In the genomic region with DNA sequence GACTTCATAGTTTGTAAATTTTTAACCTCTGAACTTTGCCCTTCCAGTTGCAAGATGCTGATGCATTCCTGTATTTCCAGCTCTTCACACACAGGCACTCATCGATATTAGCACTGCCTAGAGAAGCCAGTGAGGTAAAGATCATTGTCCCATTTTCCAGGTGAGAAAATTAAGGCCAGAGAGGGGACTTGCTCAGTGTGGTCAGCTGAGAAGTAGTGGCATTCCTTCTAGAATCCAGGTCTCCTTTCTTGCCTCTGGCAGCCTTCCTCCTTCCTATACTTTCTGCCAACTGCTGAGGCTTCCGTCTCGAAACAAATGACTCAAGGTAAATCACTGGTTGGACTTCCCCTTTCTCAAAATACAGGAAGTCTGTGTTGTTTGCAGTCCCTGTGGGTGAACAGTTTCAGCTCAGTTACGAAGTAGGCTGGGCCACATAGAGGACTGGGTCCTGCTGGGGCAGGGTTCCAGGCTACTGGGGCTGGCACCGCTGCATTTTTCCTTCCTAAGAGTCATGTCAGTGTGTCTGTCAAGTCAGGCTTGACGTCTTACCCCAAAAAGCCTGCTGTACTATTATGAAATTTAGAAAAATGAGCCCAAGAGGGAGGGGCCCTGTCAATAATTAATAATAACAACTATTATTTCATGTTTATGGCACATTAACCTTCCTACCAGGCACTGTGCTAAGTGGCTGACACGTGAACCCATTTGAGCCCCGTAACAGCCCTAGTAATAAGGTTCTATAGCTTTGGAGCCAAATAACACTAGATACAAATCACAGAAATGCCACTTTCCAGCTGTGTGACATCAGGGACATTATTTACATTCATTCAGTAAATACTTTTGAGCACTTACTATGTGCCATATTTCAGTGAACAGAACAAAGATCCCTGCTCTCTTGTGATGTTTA, we compare ENCODE assay signal across 1 cellular context.
TF ChIP-seq lines count a peak whose summit lies in the region.

No MANE protein-coding gene starts in this region.

TF ChIP-seq in GM12878, 131 proteins besides CTCF, POLR2A, EP300 and RAD21 (continued from another document and continues in another):
- TF ChIP-seq, protein P1, sequence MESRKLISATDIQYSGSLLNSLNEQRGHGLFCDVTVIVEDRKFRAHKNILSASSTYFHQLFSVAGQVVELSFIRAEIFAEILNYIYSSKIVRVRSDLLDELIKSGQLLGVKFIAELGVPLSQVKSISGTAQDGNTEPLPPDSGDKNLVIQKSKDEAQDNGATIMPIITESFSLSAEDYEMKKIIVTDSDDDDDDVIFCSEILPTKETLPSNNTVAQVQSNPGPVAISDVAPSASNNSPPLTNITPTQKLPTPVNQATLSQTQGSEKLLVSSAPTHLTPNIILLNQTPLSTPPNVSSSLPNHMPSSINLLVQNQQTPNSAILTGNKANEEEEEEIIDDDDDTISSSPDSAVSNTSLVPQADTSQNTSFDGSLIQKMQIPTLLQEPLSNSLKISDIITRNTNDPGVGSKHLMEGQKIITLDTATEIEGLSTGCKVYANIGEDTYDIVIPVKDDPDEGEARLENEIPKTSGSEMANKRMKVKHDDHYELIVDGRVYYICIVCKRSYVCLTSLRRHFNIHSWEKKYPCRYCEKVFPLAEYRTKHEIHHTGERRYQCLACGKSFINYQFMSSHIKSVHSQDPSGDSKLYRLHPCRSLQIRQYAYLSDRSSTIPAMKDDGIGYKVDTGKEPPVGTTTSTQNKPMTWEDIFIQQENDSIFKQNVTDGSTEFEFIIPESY (IDR thresholded peaks at IDR 0.05): no peak
- TF ChIP-seq ESRRA (IDR thresholded peaks at IDR 0.05; ENCODE audit: low read length): peak; percentile 61; the same call in 1 of the 2 replicates
- TF ChIP-seq TAF1 (IDR thresholded peaks at IDR 0.05; ENCODE audit: borderline replicate concordance, low read depth, low read length): peak; percentile 74
- no peak for TF ChIP-seq ZZZ3 (IDR thresholded peaks at IDR 0.05; ENCODE audit: control insufficient read depth, insufficient read length, low read depth)
- no peak for TF ChIP-seq SUZ12 (IDR thresholded peaks at IDR 0.05; ENCODE audit: unreplicated experiment)
- peak; percentile 71 for TF ChIP-seq NBN (IDR thresholded peaks at IDR 0.05)
- no peak for TF ChIP-seq HDAC2 (IDR thresholded peaks at IDR 0.05)
- peak; percentile 99 for TF ChIP-seq EED (IDR thresholded peaks at IDR 0.05; ENCODE audit: low read depth)
- TF ChIP-seq GABPA (IDR thresholded peaks at IDR 0.05; ENCODE audit: low read depth): no peak
- TF ChIP-seq, protein P2, sequence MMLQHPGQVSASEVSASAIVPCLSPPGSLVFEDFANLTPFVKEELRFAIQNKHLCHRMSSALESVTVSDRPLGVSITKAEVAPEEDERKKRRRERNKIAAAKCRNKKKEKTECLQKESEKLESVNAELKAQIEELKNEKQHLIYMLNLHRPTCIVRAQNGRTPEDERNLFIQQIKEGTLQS (IDR thresholded peaks at IDR 0.05; ENCODE audit: borderline replicate concordance, extremely low read depth, low read depth, low read length): no peak
- TF ChIP-seq EGR1 (IDR thresholded peaks at IDR 0.05; ENCODE audit: borderline replicate concordance in 1 of 2, low read depth in 2 of 2, low read length in 2 of 2): no peak; a peak in 1 of 3 replicates
- TF ChIP-seq CREB1 (IDR thresholded peaks at IDR 0.05; ENCODE audit: low read depth): peak; percentile 65; the same call in 1 of the 2 replicates
- TF ChIP-seq MYC (IDR thresholded peaks at IDR 0.05; ENCODE audit: insufficient read depth, insufficient read length, insufficient replicate concordance, low read length, severe bottlenecking): no peak
- TF ChIP-seq, protein P3, sequence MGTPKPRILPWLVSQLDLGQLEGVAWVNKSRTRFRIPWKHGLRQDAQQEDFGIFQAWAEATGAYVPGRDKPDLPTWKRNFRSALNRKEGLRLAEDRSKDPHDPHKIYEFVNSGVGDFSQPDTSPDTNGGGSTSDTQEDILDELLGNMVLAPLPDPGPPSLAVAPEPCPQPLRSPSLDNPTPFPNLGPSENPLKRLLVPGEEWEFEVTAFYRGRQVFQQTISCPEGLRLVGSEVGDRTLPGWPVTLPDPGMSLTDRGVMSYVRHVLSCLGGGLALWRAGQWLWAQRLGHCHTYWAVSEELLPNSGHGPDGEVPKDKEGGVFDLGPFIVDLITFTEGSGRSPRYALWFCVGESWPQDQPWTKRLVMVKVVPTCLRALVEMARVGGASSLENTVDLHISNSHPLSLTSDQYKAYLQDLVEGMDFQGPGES (IDR thresholded peaks at IDR 0.05): no peak
- TF ChIP-seq STAT3 (IDR thresholded peaks at IDR 0.05; ENCODE audit: low read depth, low read length): no peak
- TF ChIP-seq, protein P4, sequence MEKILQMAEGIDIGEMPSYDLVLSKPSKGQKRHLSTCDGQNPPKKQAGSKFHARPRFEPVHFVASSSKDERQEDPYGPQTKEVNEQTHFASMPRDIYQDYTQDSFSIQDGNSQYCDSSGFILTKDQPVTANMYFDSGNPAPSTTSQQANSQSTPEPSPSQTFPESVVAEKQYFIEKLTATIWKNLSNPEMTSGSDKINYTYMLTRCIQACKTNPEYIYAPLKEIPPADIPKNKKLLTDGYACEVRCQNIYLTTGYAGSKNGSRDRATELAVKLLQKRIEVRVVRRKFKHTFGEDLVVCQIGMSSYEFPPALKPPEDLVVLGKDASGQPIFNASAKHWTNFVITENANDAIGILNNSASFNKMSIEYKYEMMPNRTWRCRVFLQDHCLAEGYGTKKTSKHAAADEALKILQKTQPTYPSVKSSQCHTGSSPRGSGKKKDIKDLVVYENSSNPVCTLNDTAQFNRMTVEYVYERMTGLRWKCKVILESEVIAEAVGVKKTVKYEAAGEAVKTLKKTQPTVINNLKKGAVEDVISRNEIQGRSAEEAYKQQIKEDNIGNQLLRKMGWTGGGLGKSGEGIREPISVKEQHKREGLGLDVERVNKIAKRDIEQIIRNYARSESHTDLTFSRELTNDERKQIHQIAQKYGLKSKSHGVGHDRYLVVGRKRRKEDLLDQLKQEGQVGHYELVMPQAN (conservative IDR thresholded peaks at IDR 0.05): no peak
- TF ChIP-seq YY1 (IDR thresholded peaks at IDR 0.05; ENCODE audit: low read depth, low read length): peak; percentile 33; the same call in 1 of the 2 replicates
- peak; percentile 89 for TF ChIP-seq RELA (IDR thresholded peaks at IDR 0.05; ENCODE audit: borderline replicate concordance, partially characterized antibody)
- no peak for TF ChIP-seq SIX5 (IDR thresholded peaks at IDR 0.05; ENCODE audit: low read depth, low read length, severe bottlenecking)
- peak; percentile 79 for TF ChIP-seq NFIC (IDR thresholded peaks at IDR 0.05; ENCODE audit: low read depth, low read length)
- TF ChIP-seq MXI1 (IDR thresholded peaks at IDR 0.05; ENCODE audit: low read depth, low read length): peak; percentile 33; the same call in 1 of the 2 replicates
- TF ChIP-seq, protein P5, sequence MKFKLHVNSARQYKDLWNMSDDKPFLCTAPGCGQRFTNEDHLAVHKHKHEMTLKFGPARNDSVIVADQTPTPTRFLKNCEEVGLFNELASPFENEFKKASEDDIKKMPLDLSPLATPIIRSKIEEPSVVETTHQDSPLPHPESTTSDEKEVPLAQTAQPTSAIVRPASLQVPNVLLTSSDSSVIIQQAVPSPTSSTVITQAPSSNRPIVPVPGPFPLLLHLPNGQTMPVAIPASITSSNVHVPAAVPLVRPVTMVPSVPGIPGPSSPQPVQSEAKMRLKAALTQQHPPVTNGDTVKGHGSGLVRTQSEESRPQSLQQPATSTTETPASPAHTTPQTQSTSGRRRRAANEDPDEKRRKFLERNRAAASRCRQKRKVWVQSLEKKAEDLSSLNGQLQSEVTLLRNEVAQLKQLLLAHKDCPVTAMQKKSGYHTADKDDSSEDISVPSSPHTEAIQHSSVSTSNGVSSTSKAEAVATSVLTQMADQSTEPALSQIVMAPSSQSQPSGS (IDR thresholded peaks at IDR 0.05; ENCODE audit: low read length): peak; percentile 81; the same call in 1 of the 2 replicates
- no peak for TF ChIP-seq TARDBP (IDR thresholded peaks at IDR 0.05; ENCODE audit: borderline replicate concordance)
- TF ChIP-seq ZNF384 (IDR thresholded peaks at IDR 0.05; ENCODE audit: borderline replicate concordance, low read depth, low read length): no peak
- TF ChIP-seq, protein P6, sequence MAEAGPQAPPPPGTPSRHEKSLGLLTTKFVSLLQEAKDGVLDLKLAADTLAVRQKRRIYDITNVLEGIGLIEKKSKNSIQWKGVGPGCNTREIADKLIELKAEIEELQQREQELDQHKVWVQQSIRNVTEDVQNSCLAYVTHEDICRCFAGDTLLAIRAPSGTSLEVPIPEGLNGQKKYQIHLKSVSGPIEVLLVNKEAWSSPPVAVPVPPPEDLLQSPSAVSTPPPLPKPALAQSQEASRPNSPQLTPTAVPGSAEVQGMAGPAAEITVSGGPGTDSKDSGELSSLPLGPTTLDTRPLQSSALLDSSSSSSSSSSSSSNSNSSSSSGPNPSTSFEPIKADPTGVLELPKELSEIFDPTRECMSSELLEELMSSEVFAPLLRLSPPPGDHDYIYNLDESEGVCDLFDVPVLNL (IDR thresholded peaks at IDR 0.05; ENCODE audit: low read depth, low read length): no peak
- TF ChIP-seq GATAD2B (conservative IDR thresholded peaks at IDR 0.05; ENCODE audit: low read depth): peak; percentile 93
- TF ChIP-seq CBX5 (IDR thresholded peaks at IDR 0.05; ENCODE audit: low read depth): no peak
- peak; percentile 45 for TF ChIP-seq SP1 (IDR thresholded peaks at IDR 0.05; ENCODE audit: low read depth, low read length)
- TF ChIP-seq RAD51 (IDR thresholded peaks at IDR 0.05): peak; percentile 29; the same call in 1 of the 2 replicates
- TF ChIP-seq, protein P7, sequence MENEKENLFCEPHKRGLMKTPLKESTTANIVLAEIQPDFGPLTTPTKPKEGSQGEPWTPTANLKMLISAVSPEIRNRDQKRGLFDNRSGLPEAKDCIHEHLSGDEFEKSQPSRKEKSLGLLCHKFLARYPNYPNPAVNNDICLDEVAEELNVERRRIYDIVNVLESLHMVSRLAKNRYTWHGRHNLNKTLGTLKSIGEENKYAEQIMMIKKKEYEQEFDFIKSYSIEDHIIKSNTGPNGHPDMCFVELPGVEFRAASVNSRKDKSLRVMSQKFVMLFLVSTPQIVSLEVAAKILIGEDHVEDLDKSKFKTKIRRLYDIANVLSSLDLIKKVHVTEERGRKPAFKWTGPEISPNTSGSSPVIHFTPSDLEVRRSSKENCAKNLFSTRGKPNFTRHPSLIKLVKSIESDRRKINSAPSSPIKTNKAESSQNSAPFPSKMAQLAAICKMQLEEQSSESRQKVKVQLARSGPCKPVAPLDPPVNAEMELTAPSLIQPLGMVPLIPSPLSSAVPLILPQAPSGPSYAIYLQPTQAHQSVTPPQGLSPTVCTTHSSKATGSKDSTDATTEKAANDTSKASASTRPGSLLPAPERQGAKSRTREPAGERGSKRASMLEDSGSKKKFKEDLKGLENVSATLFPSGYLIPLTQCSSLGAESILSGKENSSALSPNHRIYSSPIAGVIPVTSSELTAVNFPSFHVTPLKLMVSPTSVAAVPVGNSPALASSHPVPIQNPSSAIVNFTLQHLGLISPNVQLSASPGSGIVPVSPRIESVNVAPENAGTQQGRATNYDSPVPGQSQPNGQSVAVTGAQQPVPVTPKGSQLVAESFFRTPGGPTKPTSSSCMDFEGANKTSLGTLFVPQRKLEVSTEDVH (IDR thresholded peaks at IDR 0.05; ENCODE audit: low read depth, partially characterized antibody): no peak
- TF ChIP-seq FOXK2 (IDR thresholded peaks at IDR 0.05): no peak
- no peak for TF ChIP-seq SUPT20H (IDR thresholded peaks at IDR 0.05; ENCODE audit: borderline replicate concordance, control insufficient read depth, low read depth, low read length)
- TF ChIP-seq RFX5 (IDR thresholded peaks at IDR 0.05; ENCODE audit: low read depth, low read length): peak; percentile 89
- TF ChIP-seq ETV6 (conservative IDR thresholded peaks at IDR 0.05 in 1 of 2, IDR thresholded peaks at IDR 0.05 in 1 of 2; ENCODE audit: borderline replicate concordance in 1 of 2, low read depth in 1 of 2): peak in 1 of 2 experiments; percentile 92; a peak in 2 of 4 replicates
- TF ChIP-seq, protein P8, sequence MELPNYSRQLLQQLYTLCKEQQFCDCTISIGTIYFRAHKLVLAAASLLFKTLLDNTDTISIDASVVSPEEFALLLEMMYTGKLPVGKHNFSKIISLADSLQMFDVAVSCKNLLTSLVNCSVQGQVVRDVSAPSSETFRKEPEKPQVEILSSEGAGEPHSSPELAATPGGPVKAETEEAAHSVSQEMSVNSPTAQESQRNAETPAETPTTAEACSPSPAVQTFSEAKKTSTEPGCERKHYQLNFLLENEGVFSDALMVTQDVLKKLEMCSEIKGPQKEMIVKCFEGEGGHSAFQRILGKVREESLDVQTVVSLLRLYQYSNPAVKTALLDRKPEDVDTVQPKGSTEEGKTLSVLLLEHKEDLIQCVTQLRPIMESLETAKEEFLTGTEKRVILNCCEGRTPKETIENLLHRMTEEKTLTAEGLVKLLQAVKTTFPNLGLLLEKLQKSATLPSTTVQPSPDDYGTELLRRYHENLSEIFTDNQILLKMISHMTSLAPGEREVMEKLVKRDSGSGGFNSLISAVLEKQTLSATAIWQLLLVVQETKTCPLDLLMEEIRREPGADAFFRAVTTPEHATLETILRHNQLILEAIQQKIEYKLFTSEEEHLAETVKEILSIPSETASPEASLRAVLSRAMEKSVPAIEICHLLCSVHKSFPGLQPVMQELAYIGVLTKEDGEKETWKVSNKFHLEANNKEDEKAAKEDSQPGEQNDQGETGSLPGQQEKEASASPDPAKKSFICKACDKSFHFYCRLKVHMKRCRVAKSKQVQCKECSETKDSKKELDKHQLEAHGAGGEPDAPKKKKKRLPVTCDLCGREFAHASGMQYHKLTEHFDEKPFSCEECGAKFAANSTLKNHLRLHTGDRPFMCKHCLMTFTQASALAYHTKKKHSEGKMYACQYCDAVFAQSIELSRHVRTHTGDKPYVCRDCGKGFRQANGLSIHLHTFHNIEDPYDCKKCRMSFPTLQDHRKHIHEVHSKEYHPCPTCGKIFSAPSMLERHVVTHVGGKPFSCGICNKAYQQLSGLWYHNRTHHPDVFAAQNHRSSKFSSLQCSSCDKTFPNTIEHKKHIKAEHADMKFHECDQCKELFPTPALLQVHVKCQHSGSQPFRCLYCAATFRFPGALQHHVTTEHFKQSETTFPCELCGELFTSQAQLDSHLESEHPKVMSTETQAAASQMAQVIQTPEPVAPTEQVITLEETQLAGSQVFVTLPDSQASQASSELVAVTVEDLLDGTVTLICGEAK (IDR thresholded peaks at IDR 0.05; ENCODE audit: borderline replicate concordance): 0 out of 2 replicates have a peak, but pooled peaks have one; percentile 18
- no peak for TF ChIP-seq CBFB (IDR thresholded peaks at IDR 0.05; ENCODE audit: low read depth)
- peak; percentile 66 for TF ChIP-seq JUNB (IDR thresholded peaks at IDR 0.05)
- peak; percentile 70 for TF ChIP-seq CREM (IDR thresholded peaks at IDR 0.05; ENCODE audit: low read depth)
- TF ChIP-seq, protein P9, sequence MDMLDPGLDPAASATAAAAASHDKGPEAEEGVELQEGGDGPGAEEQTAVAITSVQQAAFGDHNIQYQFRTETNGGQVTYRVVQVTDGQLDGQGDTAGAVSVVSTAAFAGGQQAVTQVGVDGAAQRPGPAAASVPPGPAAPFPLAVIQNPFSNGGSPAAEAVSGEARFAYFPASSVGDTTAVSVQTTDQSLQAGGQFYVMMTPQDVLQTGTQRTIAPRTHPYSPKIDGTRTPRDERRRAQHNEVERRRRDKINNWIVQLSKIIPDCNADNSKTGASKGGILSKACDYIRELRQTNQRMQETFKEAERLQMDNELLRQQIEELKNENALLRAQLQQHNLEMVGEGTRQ (IDR thresholded peaks at IDR 0.05; ENCODE audit: borderline replicate concordance, low read depth, low read length): no peak; the same call in 1 of the 2 replicates
- no peak for TF ChIP-seq NFYA (IDR thresholded peaks at IDR 0.05; ENCODE audit: borderline replicate concordance, low read depth, low read length)
